In genomic region chr9:126658201-126658600, GRCh38 we compare ENCODE assay signal across 24 cellular contexts. TPM values are rescaled to one million over a fixed set of nuclear protein-coding genes. Genes with fewer than 3 reads are reported as not detected.
"Had no signal": no experiment of that assay in that cellular context is flagged by ENCODE, and none has a peak within 500 bp of the region (broad histone marks: within the 10 kb centered on the region; RNA-seq: fewer than 3 reads in every experiment).

No MANE protein-coding gene starts in this region.

- H3K27ac ChIP-seq: left lung, lower lobe of right lung, ovary, skin epidermis, stomach, testis, thyroid gland, transverse colon, upper lobe of right lung had no signal

- H3K4me1 ChIP-seq: left lung, lower lobe of right lung, upper lobe of right lung had no signal

- H3K4me3 ChIP-seq: left lung, lower lobe of right lung, ovary, skin epidermis, stomach, testis, thyroid gland, transverse colon, upper lobe of right lung had no signal

- DNase-seq: hypothalamus; immature natural killer cell; kidney; left colon; left lung; lower lobe of right lung; mammary epithelial cell; mesenchymal stem cell; naive thymus-derived CD8-positive, alpha-beta T cell; ovary; retina; stimulated activated CD4-positive, alpha-beta T cell treated with anti-CD3 and anti-CD28 coated beads, Interleukin-12 subunit alpha, Interleukin-12 subunit beta, amount 100 ng/mL, for 4 hours; stimulated activated CD4-positive, alpha-beta T cell treated with anti-CD3 and anti-CD28 coated beads, Interleukin-15, amount 100 ng/mL, for 24 hours; stimulated activated CD4-positive, alpha-beta T cell treated with anti-CD3 and anti-CD28 coated beads, Interleukin-2, amount 100 ng/mL, for 24 hours; stimulated activated CD4-positive, alpha-beta T cell treated with anti-CD3 and anti-CD28 coated beads, Interleukin-4, amount 100 ng/mL, for 1 hour; stimulated activated naive B cell treated with anti-CD40 and anti-IgM and Interleukin-4, amounts not matched to agents 10 μg/mL and 1 μg/mL and 100 μg/mL, for 72 hours; stimulated activated naive CD8-positive, alpha-beta T cell treated with anti-CD3 and anti-CD28 coated beads, Interleukin-15, Interleukin-2, amounts not matched to agents 100 U/mL and 50 U/mL, for 24 hours; stomach; testis; thyroid gland; transverse colon; upper lobe of right lung had no signal

- H3K9me3 ChIP-seq: left lung, lower lobe of right lung, ovary, stomach, testis, thyroid gland, transverse colon, upper lobe of right lung had no signal

- H3K27me3 ChIP-seq: ovary, testis, thyroid gland had no signal

- H3K36me3 ChIP-seq: left lung, lower lobe of right lung, ovary, stomach, thyroid gland, transverse colon, upper lobe of right lung had no signal

RNA-seq across cellular contexts. Expression of gene LMX1B, which starts 44.5 kb away (rescaled TPM):
- polyA plus RNA-seq: immature natural killer cell; liver; naive thymus-derived CD8-positive, alpha-beta T cell had no signal
